ENCODE assay signal across 1 cellular context in the genomic region with DNA sequence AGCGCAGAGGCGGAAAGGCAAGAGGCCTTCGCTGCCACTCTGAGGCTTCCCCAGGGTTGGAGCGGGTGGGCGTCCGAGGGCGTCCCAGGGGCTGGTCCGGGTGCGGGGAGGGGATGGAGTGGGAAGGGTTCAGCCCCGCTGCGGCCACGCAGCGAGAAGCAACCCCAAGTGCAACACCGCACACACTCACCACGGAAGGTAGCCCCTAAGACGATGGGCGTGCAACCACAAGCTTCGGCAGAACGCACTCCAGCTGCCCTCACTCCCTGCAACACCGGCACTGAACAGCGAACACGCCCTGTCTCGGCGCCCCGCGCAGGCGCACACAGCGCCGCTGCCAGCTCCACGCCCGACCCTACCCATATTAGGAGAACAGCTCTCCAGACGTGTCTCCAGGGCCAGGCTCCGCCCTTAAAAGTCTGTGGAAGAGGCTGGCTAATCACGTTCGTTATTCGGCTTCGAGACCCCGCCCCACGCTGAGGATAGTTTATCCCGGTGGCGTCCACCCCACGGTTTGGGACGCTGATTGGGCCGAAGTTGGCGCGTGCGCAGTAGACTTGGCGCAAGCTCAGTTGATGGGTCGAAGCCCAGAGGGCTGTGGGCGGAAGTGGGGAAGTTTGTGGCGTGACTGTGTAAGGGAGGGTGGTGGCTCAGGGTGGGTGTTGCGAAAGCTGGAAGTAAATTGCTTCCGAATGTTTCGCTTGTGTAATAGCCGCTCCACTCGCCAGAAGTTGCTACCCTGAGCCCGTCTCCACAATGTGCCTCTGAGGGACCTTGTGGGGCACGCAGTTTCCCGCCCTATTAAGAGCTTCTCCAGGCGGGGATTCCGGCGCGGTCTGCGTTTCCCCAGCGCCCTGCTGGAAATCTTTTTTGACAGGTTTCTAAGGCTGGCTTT.
TF ChIP-seq lines count a peak whose summit lies in the region.

Gene RSU1, minus strand, starts transcription at position 300 of the 895 bp plus-strand sequence. CDS start 343 bp downstream, outside the sequence.

TF ChIP-seq in liver, 16 proteins besides CTCF, POLR2A, EP300 and RAD21 (continued from another document):
- TF ChIP-seq SP1 (IDR thresholded peaks at IDR 0.05): peak; percentile 79
- no peak for TF ChIP-seq HNF4G (IDR thresholded peaks at IDR 0.05)
- no peak for TF ChIP-seq FOXA1 (IDR thresholded peaks at IDR 0.05)
- peak; percentile 91 for TF ChIP-seq YY1 (IDR thresholded peaks at IDR 0.05)
- peak; percentile 66 for TF ChIP-seq REST (IDR thresholded peaks at IDR 0.05)
- TF ChIP-seq MAX (IDR thresholded peaks at IDR 0.05): peak; percentile 91
- no peak for TF ChIP-seq NR2F2 (IDR thresholded peaks at IDR 0.05)
- TF ChIP-seq TAF1 (conservative IDR thresholded peaks at IDR 0.05): peak; percentile 80
